In the genomic region with DNA sequence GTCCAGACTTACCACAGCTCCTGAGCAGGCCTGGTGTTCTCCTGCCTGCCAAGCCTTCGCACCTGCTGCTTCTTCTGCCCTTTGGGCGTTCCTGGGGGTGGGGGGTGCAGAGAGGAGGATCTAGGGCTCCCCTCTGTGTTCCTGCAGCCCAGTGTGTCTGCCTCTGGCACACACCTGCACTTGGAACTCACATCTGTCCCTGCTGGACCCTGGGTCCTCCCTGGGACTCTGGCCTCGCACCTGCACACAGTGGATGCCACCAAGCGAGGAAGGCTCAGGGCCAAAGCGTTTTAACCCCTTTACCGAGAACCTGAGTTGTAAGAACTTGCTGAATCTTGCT, we compare ENCODE assay signal across 20 cellular contexts.
A peak's percentile ranks its signal among the peaks of the same experiment; 100 is the strongest.
DNase-seq lines count a peak whose midpoint lies in the region; ATAC-seq and TF ChIP-seq lines count a peak whose summit lies in the region.
"Had no signal": no experiment of that assay in that cellular context is flagged by ENCODE, and none has a peak within 500 bp of the region (broad histone marks: within the 10 kb centered on the region; RNA-seq: fewer than 3 reads in every experiment).

No MANE protein-coding gene starts in this region.

- H3K4me1 Mint-ChIP-seq in activated T-helper 2 cell treated with anti-CD3 and anti-CD28 coated beads, Interferon-gamma antibody, Interleukin-2, Interleukin-4, amounts not matched to agents 10 μg/mL and 5 μg/mL and 100 μg/mL, durations not matched to agents 14 hours and 24 hours and 36 hours (ENCODE audit: low read depth), result no peaks in the 10 kb centered on the region
- no peaks in the 10 kb centered on the region for H3K4me1 Mint-ChIP-seq in osteocyte (ENCODE audit: unreplicated experiment)

- TF ChIP-seq CTCF in GM13976 (IDR thresholded peaks at IDR 0.05; ENCODE audit: borderline replicate concordance, control extremely low read depth, extremely low read depth, insufficient read depth, missing control alignments) (no peak), osteocyte (IDR thresholded peaks at IDR 0.05) (no peak), GM13977 (IDR thresholded peaks at IDR 0.05; ENCODE audit: extremely low read depth, insufficient read depth, missing control alignments) (no peak)

- peaks cover 17% of the 10 kb centered on the region for H3K27me3 Mint-ChIP-seq in activated T-helper 2 cell treated with anti-CD3 and anti-CD28 coated beads, Interferon-gamma antibody, Interleukin-2, Interleukin-4, amounts not matched to agents 10 μg/mL and 5 μg/mL and 100 μg/mL, durations not matched to agents 14 hours and 24 hours and 36 hours (ENCODE audit: low read depth)
- H3K27me3 Mint-ChIP-seq in osteocyte (ENCODE audit: unreplicated experiment), result peaks cover 13% of the 10 kb centered on the region

- in situ Hi-C loops in GM13976 (cut with MboI; ENCODE audit: low sequenced_read_pairs, unreplicated experiment), result loop anchor here (10.0 kb wide), 1 partner anchor 152 kb away; no protein-coding TSS in a partner anchor
- in situ Hi-C loops in GM13977 (cut with MboI; ENCODE audit: low pct_unique_long_range_greater_than_20kb, low sequenced_read_pairs, unreplicated experiment), result no loop called here

- H3K4me3 Mint-ChIP-seq in activated T-helper 2 cell treated with anti-CD3 and anti-CD28 coated beads, Interferon-gamma antibody, Interleukin-2, Interleukin-4, amounts not matched to agents 10 μg/mL and 5 μg/mL and 100 μg/mL, durations not matched to agents 14 hours and 24 hours and 36 hours (ENCODE audit: low read depth), result no peak overlapping the region
- no peak overlapping the region for H3K4me3 Mint-ChIP-seq in osteocyte (ENCODE audit: unreplicated experiment)
- H3K4me3 Mint-ChIP-seq: T-helper 1 cell treated with Interleukin-12 subunit alpha and Interleukin-12 subunit beta and Interleukin-4 antibody, amounts not matched to agents 30 μg/mL and 1 μg/mL, for 36 hours had no signal

- DNase-seq in cardiac septum (ENCODE audit: low spot score) (peak; percentile 68), Right ventricle myocardium inferior (ENCODE audit: missing footprints) (no peak), GM13976 (ENCODE audit: low spot score) (peak; percentile 17), osteocyte (ENCODE audit: extremely low spot score, unreplicated experiment) (peak; percentile 69), NCI-H2107 (lab: John Stamatoyannopoulos, UW) (no peak), GM13977 (ENCODE audit: low spot score) (no peak)
- DNase-seq in activated T-helper 2 cell treated with anti-CD3 and anti-CD28 coated beads, Interferon-gamma antibody, Interleukin-2, Interleukin-4, amounts not matched to agents 10 μg/mL and 5 μg/mL and 100 μg/mL, durations not matched to agents 14 hours and 24 hours and 36 hours (ENCODE audit: low spot score), result peak; percentile 6
- DNase-seq: AML-193, DMS79 treated with DMSO at 0.1 percent for 48 hours, H7, Kasumi-1, MG63, NCI-H1092, NCI-H1436 treated with DMSO at 0.1 percent for 48 hours, NCI-H2081, NCI-H748 treated with DMSO at 0.1 percent for 48 hours, SIG-M5 had no signal

- H3K36me3 Mint-ChIP-seq in activated T-helper 2 cell treated with anti-CD3 and anti-CD28 coated beads, Interferon-gamma antibody, Interleukin-2, Interleukin-4, amounts not matched to agents 10 μg/mL and 5 μg/mL and 100 μg/mL, durations not matched to agents 14 hours and 24 hours and 36 hours (ENCODE audit: low read depth), result no peaks in the 10 kb centered on the region
- no peaks in the 10 kb centered on the region for H3K36me3 Mint-ChIP-seq in osteocyte (ENCODE audit: unreplicated experiment)
- H3K36me3 Mint-ChIP-seq: IgD-negative memory B cell had no signal

- H3K9me3 Mint-ChIP-seq in activated T-helper 2 cell treated with anti-CD3 and anti-CD28 coated beads, Interferon-gamma antibody, Interleukin-2, Interleukin-4, amounts not matched to agents 10 μg/mL and 5 μg/mL and 100 μg/mL, durations not matched to agents 14 hours and 24 hours and 36 hours, result no peaks in the 10 kb centered on the region
- no peaks in the 10 kb centered on the region for H3K9me3 Mint-ChIP-seq in osteocyte (ENCODE audit: unreplicated experiment)
- H3K9me3 Mint-ChIP-seq: IgD-negative memory B cell; T-helper 1 cell treated with Interleukin-12 subunit alpha and Interleukin-12 subunit beta and Interleukin-4 antibody, amounts not matched to agents 30 μg/mL and 1 μg/mL, for 36 hours had no signal

- intact Hi-C loops in cardiac septum (cut with DNase I) (no loop called here), Right ventricle myocardium inferior (cut with DNase I) (no loop called here)
- intact Hi-C loops in activated T-helper 2 cell treated with anti-CD3 and anti-CD28 coated beads, Interferon-gamma antibody, Interleukin-2, Interleukin-4, amounts not matched to agents 10 μg/mL and 5 μg/mL and 100 μg/mL, durations not matched to agents 14 hours and 24 hours and 36 hours (cut with micrococcal nuclease), result no loop called here

- no peak overlapping the region for H3K27ac Mint-ChIP-seq in activated T-helper 2 cell treated with anti-CD3 and anti-CD28 coated beads, Interferon-gamma antibody, Interleukin-2, Interleukin-4, amounts not matched to agents 10 μg/mL and 5 μg/mL and 100 μg/mL, durations not matched to agents 14 hours and 24 hours and 36 hours
- H3K27ac Mint-ChIP-seq in osteocyte (ENCODE audit: unreplicated experiment), result no peak overlapping the region
- H3K27ac Mint-ChIP-seq: IgD-negative memory B cell; T-helper 1 cell treated with Interleukin-12 subunit alpha and Interleukin-12 subunit beta and Interleukin-4 antibody, amounts not matched to agents 30 μg/mL and 1 μg/mL, for 36 hours had no signal

- ATAC-seq in Right ventricle myocardium inferior (no peak), GM21528 (IDR thresholded peaks at IDR 0.05; ENCODE audit: low FRiP score, unreplicated experiment) (no peak)

Comparison
In these comparisons a context has a peak if more than half of its experiments do, and no peak if none do; other contexts are left out.
1. DNase-seq: peak in cardiac septum (single experiment), GM13976 (single experiment), activated T-helper 2 cell treated with anti-CD3 and anti-CD28 coated beads, Interferon-gamma antibody, Interleukin-2, Interleukin-4, amounts not matched to agents 10 μg/mL and 5 μg/mL and 100 μg/mL, durations not matched to agents 14 hours and 24 hours and 36 hours (single experiment) and osteocyte (single experiment); none in Right ventricle myocardium inferior (single experiment), NCI-H2107 (single experiment) and GM13977 (single experiment).